ENCODE assay signal across 8 cellular contexts in genomic region chr10:43137701-43137970, GRCh38. TPM values are rescaled to one million over a fixed set of nuclear protein-coding genes. Genes with fewer than 3 reads are reported as not detected.
DNase-seq lines count a peak whose midpoint lies in the region; ATAC-seq and TF ChIP-seq lines count a peak whose summit lies in the region.

No MANE protein-coding gene starts in this region.

- H3K4me1 Mint-ChIP-seq in T-helper 2 cell treated with Interferon-gamma antibody and Interleukin-4, amounts not matched to agents 5 μg/mL and 100 μg/mL, for 36 hours (ENCODE audit: low read depth), result peaks cover 48% of the 10 kb centered on the region

- H3K9ac ChIP-seq in duodenal mucosa (ENCODE audit: low read depth in 1 of 2, low read length in 2 of 2) (peak overlapping the region; percentile 76 to 79), liver (ENCODE audit: low read depth in 1 of 2, low read length in 2 of 2) (peak overlapping the region in 1 of 2 donors; percentile 72)

- H3K27ac ChIP-seq in duodenal mucosa (ENCODE audit: low read depth, low read length) (peak overlapping the region; percentile 85), liver (ENCODE audit: low read depth in 1 of 2, low read length in 2 of 2) (peak overlapping the region; percentile 88 to 94)

- no peaks in the 10 kb centered on the region for H3K36me3 ChIP-seq in duodenal mucosa (ENCODE audit: control insufficient read depth in 1 of 2, insufficient read depth in 2 of 2, low read length in 2 of 2)
- no peaks in the 10 kb centered on the region for H3K36me3 ChIP-seq in liver (ENCODE audit: control insufficient read depth in 4 of 4, insufficient read depth in 3 of 4, low read depth in 1 of 4, low read length in 3 of 4)

- no peaks in the 10 kb centered on the region for H3K27me3 Mint-ChIP-seq in T-helper 2 cell treated with Interferon-gamma antibody and Interleukin-4, amounts not matched to agents 5 μg/mL and 100 μg/mL, for 36 hours (ENCODE audit: low read depth)

- ATAC-seq in GM18498 (IDR thresholded peaks at IDR 0.05; ENCODE audit: unreplicated experiment), result peak; percentile 33
- peak; percentile 2 for ATAC-seq in HG03378 (IDR thresholded peaks at IDR 0.05; ENCODE audit: unreplicated experiment)

- DNase-seq in A172 (ENCODE audit: low spot score) (peak; percentile 26), NCI-H510A (lab: John Stamatoyannopoulos, UW) (no peak)
- no peak for DNase-seq in T-helper 2 cell treated with Interferon-gamma antibody and Interleukin-4, amounts not matched to agents 5 μg/mL and 100 μg/mL, for 36 hours (ENCODE audit: low spot score)
- peak; percentile 52 for DNase-seq in stimulated activated CD4-positive, alpha-beta T cell treated with anti-CD3 and anti-CD28 coated beads, Interleukin-4, amount 100 ng/mL, for 24 hours

- peak overlapping the region; percentile 95 for H3K4me3 Mint-ChIP-seq in T-helper 2 cell treated with Interferon-gamma antibody and Interleukin-4, amounts not matched to agents 5 μg/mL and 100 μg/mL, for 36 hours

- WGBS in liver, result under 1% methylated on average over 28 of the region's 28 CpGs

- H3K9me3 Mint-ChIP-seq in T-helper 2 cell treated with Interferon-gamma antibody and Interleukin-4, amounts not matched to agents 5 μg/mL and 100 μg/mL, for 36 hours, result no peaks in the 10 kb centered on the region

- H3K36me3 Mint-ChIP-seq in T-helper 2 cell treated with Interferon-gamma antibody and Interleukin-4, amounts not matched to agents 5 μg/mL and 100 μg/mL, for 36 hours (ENCODE audit: low read depth), result peaks cover 31% of the 10 kb centered on the region

- H3K9me3 ChIP-seq in duodenal mucosa (ENCODE audit: control insufficient read depth in 1 of 2, low read length in 2 of 2) (no peaks in the 10 kb centered on the region), liver (ENCODE audit: control insufficient read depth in 4 of 4, low read length in 3 of 4) (no peaks in the 10 kb centered on the region)

- peak overlapping the region; percentile 96 for H3K27ac Mint-ChIP-seq in T-helper 2 cell treated with Interferon-gamma antibody and Interleukin-4, amounts not matched to agents 5 μg/mL and 100 μg/mL, for 36 hours

- no peak for TF ChIP-seq RAD21 in liver (IDR thresholded peaks at IDR 0.05)

- H3K27me3 ChIP-seq in duodenal mucosa (ENCODE audit: control insufficient read depth in 1 of 2, insufficient read depth in 2 of 2, low read length in 2 of 2), result peaks cover 0 to 3% of the 10 kb centered on the region in 2 donors
- H3K27me3 ChIP-seq in liver (ENCODE audit: control insufficient read depth in 4 of 4, insufficient read depth in 4 of 4, low read length in 3 of 4), result no peaks in the 10 kb centered on the region

- peak overlapping the region; percentile 91 to 96 for H3K4me3 ChIP-seq in duodenal mucosa (ENCODE audit: low read depth in 1 of 2, low read length in 2 of 2)
- peak overlapping the region; percentile 75 to 98 (median 94) for H3K4me3 ChIP-seq in liver (ENCODE audit: low read depth in 1 of 3, low read length in 3 of 3)

- TF ChIP-seq CTCF in liver (IDR thresholded peaks at IDR 0.05; ENCODE audit: low read depth, low read length, missing input control), result no peak

- peaks cover 14 to 17% of the 10 kb centered on the region in 2 donors for H3K4me1 ChIP-seq in duodenal mucosa (ENCODE audit: control insufficient read depth in 1 of 2, insufficient read depth in 2 of 2, low read length in 2 of 2)
- H3K4me1 ChIP-seq in liver (ENCODE audit: control insufficient read depth in 4 of 4, insufficient read depth in 4 of 4, low read length in 3 of 4), result peaks cover 3 to 19% (median 10%) of the 10 kb centered on the region in 4 donors

TF ChIP-seq in liver, 16 proteins besides CTCF, POLR2A, EP300 and RAD21:
- no peak for TF ChIP-seq YY1 (IDR thresholded peaks at IDR 0.05)
- no peak for TF ChIP-seq GABPA (IDR thresholded peaks at IDR 0.05 in 1 of 2, conservative IDR thresholded peaks at IDR 0.05 in 1 of 2)
- no peak for TF ChIP-seq ZBTB33 (IDR thresholded peaks at IDR 0.05)
- no peak for TF ChIP-seq HNF4G (IDR thresholded peaks at IDR 0.05)
- no peak for TF ChIP-seq FOXA2 (IDR thresholded peaks at IDR 0.05)
- TF ChIP-seq MAX (IDR thresholded peaks at IDR 0.05), result no peak
- TF ChIP-seq JUND (IDR thresholded peaks at IDR 0.05), result no peak
- no peak for TF ChIP-seq ATF3 (IDR thresholded peaks at IDR 0.05)
- no peak for TF ChIP-seq HNF4A (conservative IDR thresholded peaks at IDR 0.05)
- no peak for TF ChIP-seq EGR1 (IDR thresholded peaks at IDR 0.05; ENCODE audit: low read depth in 2 of 2)
- no peak for TF ChIP-seq TAF1 (conservative IDR thresholded peaks at IDR 0.05)
- TF ChIP-seq RXRA (IDR thresholded peaks at IDR 0.05), result no peak
- TF ChIP-seq SP1 (IDR thresholded peaks at IDR 0.05), result no peak
- no peak for TF ChIP-seq NR2F2 (IDR thresholded peaks at IDR 0.05)
- no peak for TF ChIP-seq FOXA1 (IDR thresholded peaks at IDR 0.05)
- TF ChIP-seq REST (IDR thresholded peaks at IDR 0.05), result no peak

RNA-seq across cellular contexts. Expression of gene CSGALNACT2, which starts 0.6 kb away (rescaled TPM):
- 12.2 and 15.4 TPM in 2 replicates for total RNA-seq in A172 (2014; rRNA removed; shearing (Covaris generic))
- total RNA-seq in liver, result 10 to 100 TPM in 1 of 2 donors, 1 to 10 TPM in 1; 6.1 to 11.0 TPM
- 1 to 10 TPM; 4.1 to 6.0 TPM for polyA plus RNA-seq in liver

Comparison
In these comparisons a context has a peak if more than half of its experiments do, and no peak if none do; other contexts are left out.
1. DNase-seq: peak in A172 (single experiment) and stimulated activated CD4-positive, alpha-beta T cell treated with anti-CD3 and anti-CD28 coated beads, Interleukin-4, amount 100 ng/mL, for 24 hours (single experiment); none in T-helper 2 cell treated with Interferon-gamma antibody and Interleukin-4, amounts not matched to agents 5 μg/mL and 100 μg/mL, for 36 hours (single experiment) and NCI-H510A (single experiment).